ENCODE assay signal across 1 cellular context in the genomic region with DNA sequence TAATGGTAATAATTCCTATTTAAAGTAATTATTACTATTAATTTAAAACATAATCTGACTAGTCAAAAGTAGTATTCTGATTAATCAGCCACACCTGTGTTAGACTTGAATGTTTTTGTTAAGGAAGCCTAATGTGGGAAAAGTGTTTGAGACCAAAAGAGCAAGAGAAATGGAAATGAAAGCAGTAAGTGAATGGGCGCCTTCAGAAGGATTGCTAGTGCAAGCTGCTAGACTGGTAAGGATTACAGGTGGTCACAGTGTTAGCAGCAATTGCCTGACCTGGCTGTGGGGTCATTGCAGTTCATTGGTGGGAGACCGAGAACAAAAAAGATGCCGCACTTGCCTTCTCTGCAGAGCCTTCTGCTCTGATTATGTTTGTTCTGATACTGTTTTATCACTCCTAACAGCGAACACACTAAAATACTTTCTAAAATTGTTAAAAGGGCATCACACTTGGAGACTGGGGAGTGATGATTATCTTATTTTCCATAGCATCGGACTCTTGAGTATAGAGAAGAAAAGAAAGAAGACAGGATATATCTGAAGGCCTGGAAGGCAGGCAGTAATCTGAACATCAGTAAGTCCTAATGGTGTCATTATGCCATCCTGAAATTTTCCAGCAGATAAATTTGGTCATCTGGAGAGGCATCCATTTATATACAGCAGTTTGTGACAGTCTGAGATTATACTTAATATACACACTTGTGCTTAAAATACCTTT.
TF ChIP-seq lines count a peak whose summit lies in the region.

No MANE protein-coding gene starts in this region.

TF ChIP-seq in IMR-90, 13 proteins besides CTCF, POLR2A, EP300 and RAD21:
- TF ChIP-seq BHLHE40 (IDR thresholded peaks at IDR 0.05; ENCODE audit: low read depth, low read length) (no peak), RFX5 (IDR thresholded peaks at IDR 0.05; ENCODE audit: low read depth, low read length) (no peak), SMC3 (IDR thresholded peaks at IDR 0.05; ENCODE audit: low read depth, low read length) (no peak), MAZ (IDR thresholded peaks at IDR 0.05; ENCODE audit: borderline replicate concordance, low read depth, low read length) (no peak), FOS (IDR thresholded peaks at IDR 0.05; ENCODE audit: low read depth, low read length) (no peak), ELK1 (IDR thresholded peaks at IDR 0.05; ENCODE audit: borderline replicate concordance, low read depth, low read length) (no peak), MXI1 (IDR thresholded peaks at IDR 0.05; ENCODE audit: borderline replicate concordance, low read depth, low read length) (no peak), CHD1 (IDR thresholded peaks at IDR 0.05; ENCODE audit: low read depth, low read length) (no peak), RCOR1 (IDR thresholded peaks at IDR 0.05; ENCODE audit: insufficient replicate concordance, low read length) (no peak), MAFK (IDR thresholded peaks at IDR 0.05; ENCODE audit: low read depth, low read length) (no peak)
